ENCODE assay signal across 9 cellular contexts in the genomic region with DNA sequence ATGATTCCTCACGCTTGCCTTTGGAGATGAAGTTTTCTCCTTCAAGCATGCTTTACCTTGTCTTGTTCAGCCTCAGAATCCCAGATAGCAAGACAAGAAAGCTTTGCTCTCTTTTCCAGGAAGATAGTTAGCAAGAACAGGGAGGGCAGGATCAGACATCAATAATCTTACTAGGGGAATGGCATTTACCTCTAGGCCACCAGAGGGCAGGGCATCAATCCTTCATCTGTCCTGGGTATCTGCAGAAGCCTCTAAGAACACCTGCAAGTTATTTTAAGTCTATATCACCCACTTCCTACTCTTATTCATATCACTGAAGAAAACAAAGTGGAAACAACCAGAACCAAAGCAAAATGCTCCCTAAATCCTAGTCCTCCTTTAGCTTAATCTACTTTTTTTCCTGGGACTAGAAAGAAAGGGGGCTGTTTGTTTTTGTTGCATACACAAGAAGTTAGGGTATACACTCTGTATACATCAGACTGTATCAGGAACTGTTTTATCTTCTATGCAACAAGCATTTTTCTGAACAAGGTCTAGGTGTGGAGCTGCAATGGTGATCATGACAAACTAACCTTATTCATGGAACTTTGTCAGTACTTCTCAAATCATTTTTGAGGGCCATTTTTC.
DNase-seq lines count a peak whose midpoint lies in the region; ATAC-seq and TF ChIP-seq lines count a peak whose summit lies in the region.
"Had no signal": no experiment of that assay in that cellular context is flagged by ENCODE, and none has a peak within 500 bp of the region (broad histone marks: within the 10 kb centered on the region; RNA-seq: fewer than 3 reads in every experiment).

No MANE protein-coding gene starts in this region.

- no peaks in the 10 kb centered on the region for H3K36me3 Mint-ChIP-seq in CD14-positive monocyte
- H3K36me3 Mint-ChIP-seq in activated T-cell treated with anti-CD3 and anti-CD28 coated beads, Interleukin-2, amount 50 U/mL, for 4 hours (ENCODE audit: insufficient read depth), result no peaks in the 10 kb centered on the region

- H3K9me3 Mint-ChIP-seq in CD14-positive monocyte, result peaks cover 0 to 3% (median 0%) of the 10 kb centered on the region in 7 donors
- no peaks in the 10 kb centered on the region for H3K9me3 Mint-ChIP-seq in activated T-cell treated with anti-CD3 and anti-CD28 coated beads, Interleukin-2, amount 50 U/mL, for 4 hours

- H3K27me3 Mint-ChIP-seq in CD14-positive monocyte (ENCODE audit: low read depth in 3 of 3), result no peaks in the 10 kb centered on the region
- H3K27me3 Mint-ChIP-seq in activated T-cell treated with anti-CD3 and anti-CD28 coated beads, Interleukin-2, amount 50 U/mL, for 4 hours (ENCODE audit: low read depth), result no peaks in the 10 kb centered on the region
- H3K27me3 Mint-ChIP-seq: B cell had no signal

- TF ChIP-seq CTCF in fibroblast of pulmonary artery (IDR thresholded peaks at IDR 0.05; ENCODE audit: low read length, missing control alignments) (peak; percentile 8), CD14-positive monocyte (IDR thresholded peaks at IDR 0.05) (no peak)

- DNase-seq in NCI-H1694 treated with DMSO at 0.1 percent for 48 hours (lab: John Stamatoyannopoulos, UW), result peak; percentile 3
- DNase-seq in NCI-H1694 (lab: John Stamatoyannopoulos, UW), result no peak
- DNase-seq in NCI-H82 (lab: John Stamatoyannopoulos, UW), result peak; percentile 61
- DNase-seq in fibroblast of pulmonary artery (ENCODE audit: low read depth), result peak; percentile 1
- no peak for DNase-seq in CD14-positive monocyte (ENCODE audit: low spot score)
- DNase-seq in activated T-cell treated with anti-CD3 and anti-CD28 coated beads, Interleukin-2, amount 50 U/mL, for 4 hours, result no peak
- DNase-seq in NCI-H1436 treated with DMSO at 0.1 percent for 48 hours (lab: John Stamatoyannopoulos, UW), result no peak

- no peaks in the 10 kb centered on the region for H3K4me1 Mint-ChIP-seq in CD14-positive monocyte
- H3K4me1 Mint-ChIP-seq in activated T-cell treated with anti-CD3 and anti-CD28 coated beads, Interleukin-2, amount 50 U/mL, for 4 hours (ENCODE audit: low read depth), result no peaks in the 10 kb centered on the region
- H3K4me1 Mint-ChIP-seq: B cell had no signal

- peak; percentile 84 for ATAC-seq in HG03066 (IDR thresholded peaks at IDR 0.05; ENCODE audit: low read depth, unreplicated experiment)
- ATAC-seq in activated T-cell treated with anti-CD3 and anti-CD28 coated beads, Interleukin-2, amount 50 U/mL, for 4 hours, result no peak

- H3K4me3 Mint-ChIP-seq in CD14-positive monocyte, result no peak overlapping the region
- H3K4me3 Mint-ChIP-seq in activated T-cell treated with anti-CD3 and anti-CD28 coated beads, Interleukin-2, amount 50 U/mL, for 4 hours, result no peak overlapping the region
- H3K4me3 Mint-ChIP-seq: B cell had no signal

- H3K4me3 ChIP-seq in fibroblast of pulmonary artery (replicated peaks; ENCODE audit: low read depth, low read length), result no peak overlapping the region

- intact Hi-C loops in CD14-positive monocyte (cut with micrococcal nuclease), result no loop called here

- no peak overlapping the region for H3K27ac Mint-ChIP-seq in CD14-positive monocyte
- H3K27ac Mint-ChIP-seq: B cell had no signal

Comparison
In these comparisons a context has a peak if more than half of its experiments do, and no peak if none do; other contexts are left out.
1. DNase-seq: peak in NCI-H1694 treated with DMSO at 0.1 percent for 48 hours (single experiment), NCI-H82 (single experiment) and fibroblast of pulmonary artery (single experiment); none in NCI-H1694 (single experiment), CD14-positive monocyte (single experiment), activated T-cell treated with anti-CD3 and anti-CD28 coated beads, Interleukin-2, amount 50 U/mL, for 4 hours (single experiment) and NCI-H1436 treated with DMSO at 0.1 percent for 48 hours (single experiment).